In the genomic region with DNA sequence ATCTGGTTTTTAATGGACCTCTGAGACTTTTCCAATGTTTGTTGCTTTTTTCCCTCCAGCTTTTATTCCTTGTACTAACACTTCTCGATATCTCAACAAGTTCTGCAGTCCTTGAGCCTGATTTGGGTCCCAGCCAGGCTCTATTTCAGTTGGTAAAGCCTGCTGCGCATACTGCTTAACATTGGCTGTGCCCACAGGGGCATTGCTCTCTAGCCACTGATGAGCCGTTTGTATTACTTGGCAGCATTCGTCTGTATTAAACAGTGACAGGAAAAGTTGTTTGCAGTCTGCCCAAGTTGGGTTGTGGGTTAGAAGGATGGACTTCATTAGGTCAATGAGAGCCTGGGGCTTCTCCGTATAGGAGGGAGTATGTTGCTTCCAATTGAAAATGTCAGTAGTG, we compare ENCODE assay signal across 21 cellular contexts. TPM values are rescaled to one million over a fixed set of nuclear protein-coding genes. Genes with fewer than 3 reads are reported as not detected.
DNase-seq lines count a peak whose midpoint lies in the region; ATAC-seq, FAIRE-seq and TF ChIP-seq lines count a peak whose summit lies in the region.
"Had no signal": no experiment of that assay in that cellular context is flagged by ENCODE, and none has a peak within 500 bp of the region (broad histone marks: within the 10 kb centered on the region; RNA-seq: fewer than 3 reads in every experiment).

No MANE protein-coding gene starts in this region.

- H3K9me3 ChIP-seq in liver (ENCODE audit: control insufficient read depth in 4 of 4, low read length in 3 of 4) (no peaks in the 10 kb centered on the region), HepG2 (ENCODE audit: low read length) (no peaks in the 10 kb centered on the region), right lobe of liver (no peaks in the 10 kb centered on the region), testis (no peaks in the 10 kb centered on the region)
- H3K9me3 ChIP-seq: BE2C had no signal

- intact Hi-C loops in HepG2 (cut with micrococcal nuclease; ENCODE audit: unreplicated experiment) (no loop called here), right lobe of liver (cut with DNase I) (no loop called here), testis (cut with DNase I; ENCODE audit: low total_unique reads) (no loop called here)

- H3K36me3 ChIP-seq in liver (ENCODE audit: control insufficient read depth in 4 of 4, insufficient read depth in 3 of 4, low read depth in 1 of 4, low read length in 3 of 4) (no peaks in the 10 kb centered on the region), HepG2 (replicated peaks in 1 of 2; ENCODE audit: control insufficient read depth in 1 of 2, insufficient read depth in 2 of 2, low read length in 2 of 2) (no peaks in the 10 kb centered on the region), right lobe of liver (no peaks in the 10 kb centered on the region), testis (ENCODE audit: low read depth, missing control alignments) (no peaks in the 10 kb centered on the region)
- H3K36me3 ChIP-seq: BE2C had no signal

- no peak overlapping the region for H3K9ac ChIP-seq in liver (ENCODE audit: low read depth in 1 of 2, low read length in 2 of 2)
- no peak overlapping the region for H3K9ac ChIP-seq in HepG2 (ENCODE audit: insufficient read depth, low read depth, low read length)

- 30% methylated on average over 5 of the region's 5 CpGs for WGBS in liver
- 48% methylated on average over 5 of the region's 5 CpGs for WGBS in HepG2 (ENCODE audit: low lambda C conversion rate)
- 12% methylated on average over 5 of the region's 5 CpGs for WGBS in right lobe of liver (ENCODE audit: insufficient coverage, low coverage, low lambda C conversion rate, missing lambda C conversion rate)
- 22 to 61% methylated on average over 3 to 4 of the region's 5 CpGs for WGBS in testis, 2 donors

- H4K20me1 ChIP-seq in HepG2 (ENCODE audit: insufficient read depth, low read length): no peaks in the 10 kb centered on the region

- no TSS peak for BruUV-seq in HepG2 (replicated peaks; lab: Mats Ljungman, UMichigan)

- CTCF ChIA-PET in HepG2 (lab: Yijun Ruan, JAX; ENCODE audit: low intra/inter-chr PET ratio, low total read pairs): no interaction called here

- no peaks in the 10 kb centered on the region for H3K79me2 ChIP-seq in HepG2 (ENCODE audit: insufficient read depth, low read length)

- no peak for TF ChIP-seq RAD21 in liver (IDR thresholded peaks at IDR 0.05)
- no peak for TF ChIP-seq RAD21 in HepG2 (CRISPR knock-in tag; IDR thresholded peaks at IDR 0.05)

- no peak for FAIRE-seq in HepG2 (lab: Jason Lieb, UNC)
- FAIRE-seq: A204.1, H54 had no signal

- H2AFZ ChIP-seq in HepG2 (ENCODE audit: low read length): no peak overlapping the region
- H2AFZ ChIP-seq: GM23338 had no signal

- TF ChIP-seq EP300 in HepG2 (IDR thresholded peaks at IDR 0.05; ENCODE audit: low read depth in 2 of 2, low read length in 2 of 2): no peak
- no peak for TF ChIP-seq EP300 in HepG2 (CRISPR knock-in tag; IDR thresholded peaks at IDR 0.05; ENCODE audit: borderline replicate concordance)

- no peak for TF ChIP-seq CTCF in liver (IDR thresholded peaks at IDR 0.05; ENCODE audit: low read depth, low read length, missing input control)
- TF ChIP-seq CTCF in HepG2 (CRISPR knock-in tag; IDR thresholded peaks at IDR 0.05): no peak
- no peak for TF ChIP-seq CTCF in right lobe of liver (IDR thresholded peaks at IDR 0.05)
- no peak for TF ChIP-seq CTCF in testis (IDR thresholded peaks at IDR 0.05)

- ATAC-seq in HepG2: no peak
- peak; percentile 32 for ATAC-seq in esophagus mucosa
- peak; percentile 58 to 79 (median 68) for ATAC-seq in right lobe of liver
- ATAC-seq in stimulated activated naive CD8-positive, alpha-beta T cell treated with anti-CD3 and anti-CD28 coated beads, Interleukin-15, Interleukin-2, amounts not matched to agents 100 U/mL and 50 U/mL, for 24 hours: no peak

- no peak for DNase-seq in HepG2 (ENCODE audit: low spot score)
- DNase-seq in right lobe of liver: peak in 1 of 3 donors; percentile 56
- DNase-seq in testis: no peak
- DNase-seq in SKM-1 (lab: John Stamatoyannopoulos, UW; ENCODE audit: unreplicated experiment): no peak
- no peak for DNase-seq in stimulated activated naive CD8-positive, alpha-beta T cell treated with anti-CD3 and anti-CD28 coated beads, Interleukin-15, Interleukin-2, amounts not matched to agents 100 U/mL and 50 U/mL, for 24 hours
- DNase-seq: ACHN; BE2C; C1 segment of cervical spinal cord; CD4-positive, CD25-positive, alpha-beta regulatory T cell; CD8-positive, alpha-beta memory T cell; COR-L47; DMS153; DMS79; GDM1; HCEC 1CT had no signal

- H3K27me3 ChIP-seq in liver (ENCODE audit: control insufficient read depth in 4 of 4, insufficient read depth in 4 of 4, low read length in 3 of 4) (no peaks in the 10 kb centered on the region), HepG2 (ENCODE audit: control insufficient read depth in 1 of 2, insufficient read depth in 2 of 2, low read length in 2 of 2) (no peaks in the 10 kb centered on the region), right lobe of liver (no peaks in the 10 kb centered on the region), testis (no peaks in the 10 kb centered on the region)
- H3K27me3 ChIP-seq: BE2C had no signal

- H3K4me1 ChIP-seq in liver (ENCODE audit: control insufficient read depth in 4 of 4, insufficient read depth in 4 of 4, low read length in 3 of 4): peaks cover 6 to 25% (median 10%) of the 10 kb centered on the region in 4 donors
- H3K4me1 ChIP-seq in HepG2 (ENCODE audit: insufficient read depth, low read length): 0 out of 2 replicates have a peak, but pooled peaks cover 9% of the 10 kb centered on the region
- peaks cover 0 to 5% (median 0%) of the 10 kb centered on the region in 4 donors for H3K4me1 ChIP-seq in right lobe of liver
- H3K4me1 ChIP-seq in testis: peaks cover 3% of the 10 kb centered on the region
- H3K4me1 ChIP-seq: BE2C had no signal

- no peak overlapping the region for H3K4me2 ChIP-seq in HepG2 (ENCODE audit: low read depth, low read length)
- H3K4me2 ChIP-seq: GM23338 had no signal

- H3K4me3 ChIP-seq in liver (ENCODE audit: low read depth in 1 of 3, low read length in 3 of 3) (no peak overlapping the region), HepG2 (replicated peaks in 1 of 3; ENCODE audit: insufficient read depth in 1 of 3, low read depth in 2 of 3, low read length in 3 of 3) (no peak overlapping the region), right lobe of liver (no peak overlapping the region), testis (no peak overlapping the region)
- H3K4me3 ChIP-seq: GM23338 had no signal

- in situ Hi-C loops in HepG2 (cut with HindIII; ENCODE audit: extremely low pct_ligation_motif_present, low pct_unique_long_range_greater_than_20kb): no loop called here

- H3K27ac ChIP-seq in liver (ENCODE audit: low read depth in 1 of 2, low read length in 2 of 2): no peak overlapping the region
- no peak overlapping the region for H3K27ac ChIP-seq in HepG2 (ENCODE audit: extremely low read length, insufficient read depth, low read length)
- no peak overlapping the region for H3K27ac ChIP-seq in right lobe of liver
- no peak overlapping the region for H3K27ac ChIP-seq in testis

- POLR2A ChIA-PET in HepG2 (lab: Yijun Ruan, JAX): no interaction called here

- no peak for TF ChIP-seq POLR2A in HepG2 (IDR thresholded peaks at IDR 0.05; ENCODE audit: insufficient read depth in 1 of 2, low read depth in 2 of 2, low read length in 2 of 2)
- TF ChIP-seq POLR2A in right lobe of liver (IDR thresholded peaks at IDR 0.05): no peak
- no peak for TF ChIP-seq POLR2A in testis (IDR thresholded peaks at IDR 0.05)

TF ChIP-seq in liver, 16 proteins besides CTCF, POLR2A, EP300 and RAD21:
- TF ChIP-seq EGR1 (IDR thresholded peaks at IDR 0.05; ENCODE audit: low read depth in 2 of 2) (no peak), RXRA (IDR thresholded peaks at IDR 0.05) (peak; percentile 41 to 77), HNF4A (conservative IDR thresholded peaks at IDR 0.05) (no peak), YY1 (IDR thresholded peaks at IDR 0.05) (no peak), JUND (IDR thresholded peaks at IDR 0.05) (no peak), GABPA (IDR thresholded peaks at IDR 0.05 in 1 of 2, conservative IDR thresholded peaks at IDR 0.05 in 1 of 2) (no peak)

TF ChIP-seq in HepG2, 621 proteins besides CTCF, POLR2A, EP300 and RAD21 (continues in another document):
- no peak for TF ChIP-seq DR1 (CRISPR knock-in tag; IDR thresholded peaks at IDR 0.05)
- no peak for TF ChIP-seq TP53 (CRISPR knock-in tag; conservative IDR thresholded peaks at IDR 0.05)
- TF ChIP-seq ZMYM4 (CRISPR knock-in tag; IDR thresholded peaks at IDR 0.05): no peak
- no peak for TF ChIP-seq CEBPG (CRISPR knock-in tag; IDR thresholded peaks at IDR 0.05)

RNA-seq across cellular contexts. Expression of a gene that starts 59.6 kb away (rescaled TPM):
- total RNA-seq in liver (not detected), HepG2 (2016; rRNA removed; fragmentation: Illumina TruSeq; extraction: Trizol) (not detected in 2 replicates), esophagus mucosa (not detected), right lobe of liver (not detected), testis (10 to 100 TPM; 61.0 to 64.2 TPM)
- polyA plus RNA-seq in liver (not detected), HepG2 (2011; rRNA removed) (not detected in 2 replicates), testis (ENCODE audit: insufficient read depth, low read depth, low replicate concordance) (64.0 TPM)
- total RNA-seq in HepG2 (2016; cell fraction: cytosol; rRNA removed; fragmentation: Illumina TruSeq; extraction: Trizol; ENCODE audit: low read depth): not detected in 2 replicates
- total RNA-seq in HepG2 (2016; cell fraction: insoluble cytoplasmic fraction; rRNA removed; fragmentation: Illumina TruSeq; extraction: Trizol): not detected in 2 replicates
- total RNA-seq in HepG2 (2016; cell fraction: membrane; rRNA removed; fragmentation: Illumina TruSeq; extraction: Trizol): not detected in 2 replicates
- not detected in 2 replicates for total RNA-seq in HepG2 (2016; cell fraction: nucleus; rRNA removed; fragmentation: Illumina TruSeq; extraction: Trizol)
- not detected in 2 replicates for polyA plus RNA-seq in HepG2 (2011; cell fraction: cytosol; rRNA removed)
- not detected in 2 replicates for polyA plus RNA-seq in HepG2 (2011; cell fraction: nucleus; rRNA removed)
- not detected in 2 replicates for polyA plus RNA-seq in HepG2 (2012)
- not detected in 2 replicates for polyA plus RNA-seq in HepG2 (2016; cell fraction: cytosol; fragmentation: Illumina TruSeq; extraction: Trizol; ENCODE audit: low read depth)
- polyA plus RNA-seq in HepG2 (2016; cell fraction: insoluble cytoplasmic fraction; fragmentation: Illumina TruSeq; extraction: Trizol; ENCODE audit: low read depth): not detected in 2 replicates
- not detected in 2 replicates for polyA plus RNA-seq in HepG2 (2016; cell fraction: membrane; fragmentation: Illumina TruSeq; extraction: Trizol; ENCODE audit: low read depth)
- polyA plus RNA-seq in HepG2 (2016; cell fraction: nucleus; fragmentation: Illumina TruSeq; extraction: Trizol; ENCODE audit: insufficient read depth, low read depth): not detected in 2 replicates
- polyA minus RNA-seq in HepG2 (2011; rRNA and poly(A)+ RNA removed; ENCODE audit: low replicate concordance): not detected in 2 replicates
- not detected in 2 replicates for polyA minus RNA-seq in HepG2 (2011; cell fraction: cytosol; rRNA and poly(A)+ RNA removed)
- polyA minus RNA-seq in HepG2 (2011; cell fraction: nucleus; rRNA and poly(A)+ RNA removed): not detected in 2 replicates
- total RNA-seq: CD4-positive, CD25-positive, alpha-beta regulatory T cell; CD8-positive, alpha-beta memory T cell; GM23338; HT-29 had no signal
- polyA plus RNA-seq: CD4-positive, CD25-positive, alpha-beta regulatory T cell; CD8-positive, alpha-beta memory T cell; GM23338 had no signal

Comparison
In these comparisons a context has a peak if more than half of its experiments do, and no peak if none do; other contexts are left out.
1. ATAC-seq: peak in esophagus mucosa (single experiment) and right lobe of liver (4 of 4); none in HepG2 (single experiment) and stimulated activated naive CD8-positive, alpha-beta T cell treated with anti-CD3 and anti-CD28 coated beads, Interleukin-15, Interleukin-2, amounts not matched to agents 100 U/mL and 50 U/mL, for 24 hours (single experiment).
2. RNA of a gene that starts 59.6 kb away (total RNA-seq): 61.0 to 64.2 TPM in testis; not detected in esophagus mucosa (single experiment), not detected in liver, not detected in HepG2 and not detected in right lobe of liver; every median in the first group is over 10 times any median in the second.